ENCODE assay signal across 17 cellular contexts in genomic region chr5:175713930-175714329, GRCh38. TPM values are rescaled to one million over a fixed set of nuclear protein-coding genes. Genes with fewer than 3 reads are reported as not detected.
A peak's percentile ranks its signal among the peaks of the same experiment; 100 is the strongest.
DNase-seq lines count a peak whose midpoint lies in the region; ATAC-seq and TF ChIP-seq lines count a peak whose summit lies in the region.
"Had no signal": no experiment of that assay in that cellular context is flagged by ENCODE, and none has a peak within 500 bp of the region (broad histone marks: within the 10 kb centered on the region; RNA-seq: fewer than 3 reads in every experiment).

No MANE protein-coding gene starts in this region.

- TF ChIP-seq POLR2A in stomach (IDR thresholded peaks at IDR 0.05), result no peak

- H3K36me3 ChIP-seq in heart right ventricle, result peaks cover 0 to 12% (median 0%) of the 10 kb centered on the region in 9 donors
- no peaks in the 10 kb centered on the region for H3K36me3 ChIP-seq in RWPE2 (ENCODE audit: low read depth)
- peaks cover 0 to 7% (median 0%) of the 10 kb centered on the region in 4 donors for H3K36me3 ChIP-seq in stomach
- H3K36me3 ChIP-seq: BE2C, HAP-1 had no signal

- no peak overlapping the region for H3K4me3 ChIP-seq in heart right ventricle
- no peak overlapping the region for H3K4me3 ChIP-seq in RWPE2 (ENCODE audit: severe bottlenecking)
- no peak overlapping the region for H3K4me3 ChIP-seq in stomach
- H3K4me3 ChIP-seq: A549, HAP-1 had no signal

- WGBS in heart right ventricle, 2 donors, result 81 to 87% methylated on average over 3 of the region's 3 CpGs
- 68 to 87% (median 83%) methylated on average over 3 of the region's 3 CpGs for WGBS in stomach, 5 donors

- intact Hi-C loops in cardiac septum (cut with DNase I) (loop anchor here (10.0 kb wide), 2 partner anchors 109 to 139 kb away; no protein-coding TSS in a partner anchor), heart right ventricle (cut with DNase I) (loop anchor here in 4 of 10 donors (2.0 to 10.0 kb wide), 5 partner anchors 52 to 139 kb away; partner anchors contain the start of gene HRH2 (in 2 of the 4)), stomach (cut with DNase I; ENCODE audit: low total_unique reads) (loop anchor here (10.0 kb wide), 1 partner anchor 179 kb away; no protein-coding TSS in a partner anchor)

- TF ChIP-seq EP300 in stomach (IDR thresholded peaks at IDR 0.05), result no peak

- H3K9me3 ChIP-seq in heart right ventricle (peaks cover 0 to 32% (median 6%) of the 10 kb centered on the region in 11 donors), RWPE2 (ENCODE audit: severe bottlenecking) (peaks cover 3% of the 10 kb centered on the region), stomach (peaks cover 0 to 24% (median 18%) of the 10 kb centered on the region in 4 donors)
- H3K9me3 ChIP-seq: BE2C had no signal

- TF ChIP-seq CTCF in heart right ventricle (IDR thresholded peaks at IDR 0.05), result no peak
- no peak for TF ChIP-seq CTCF in RWPE2 (IDR thresholded peaks at IDR 0.05; ENCODE audit: poor library complexity, severe bottlenecking)
- no peak for TF ChIP-seq CTCF in stomach (IDR thresholded peaks at IDR 0.05)

- ATAC-seq in heart right ventricle (no peak), RWPE2 (ENCODE audit: low read depth) (no peak; the same call in 2 of the 3 replicates), GM21576 (IDR thresholded peaks at IDR 0.05; ENCODE audit: unreplicated experiment) (no peak)
- ATAC-seq: A549; CD8-positive, alpha-beta T cell had no signal

- DNase-seq in cardiac septum (ENCODE audit: low spot score), result peak; percentile 10
- DNase-seq in heart right ventricle, result no peak
- peak; percentile 30 for DNase-seq in RWPE2 (ENCODE audit: low spot score)
- peak; percentile 26 for DNase-seq in mesenteric fat pad (ENCODE audit: low spot score)
- DNase-seq in stomach, result peak; percentile 1
- no peak for DNase-seq in NOMO-1 (lab: John Stamatoyannopoulos, UW; ENCODE audit: unreplicated experiment in 2 of 2)
- DNase-seq: BE2C; CD8-positive, alpha-beta T cell; COR-L47; DMS153; EL had no signal

- H3K27me3 ChIP-seq in heart right ventricle (peaks cover 0 to 5% (median 0%) of the 10 kb centered on the region in 7 donors), RWPE2 (ENCODE audit: insufficient read depth, poor library complexity, severe bottlenecking) (peaks cover 9% of the 10 kb centered on the region), stomach (peaks cover 0 to 13% (median 0%) of the 10 kb centered on the region in 3 donors)
- H3K27me3 ChIP-seq: BE2C had no signal

- peaks cover 2 to 62% (median 21%) of the 10 kb centered on the region in 9 donors for H3K4me1 ChIP-seq in heart right ventricle
- H3K4me1 ChIP-seq in RWPE2 (ENCODE audit: insufficient read depth, poor library complexity, severe bottlenecking), result no peaks in the 10 kb centered on the region
- H3K4me1 ChIP-seq in stomach, result peaks cover 0 to 29% (median 14%) of the 10 kb centered on the region in 4 donors
- H3K4me1 ChIP-seq: A549, HAP-1 had no signal

- H3K27ac ChIP-seq in heart right ventricle, result peak overlapping the region in 2 of 10 donors; percentile 7 to 41
- H3K27ac ChIP-seq in RWPE2 (ENCODE audit: poor library complexity, severe bottlenecking), result no peak overlapping the region
- no peak overlapping the region for H3K27ac ChIP-seq in stomach
- H3K27ac ChIP-seq: A549, C4-2B had no signal

RNA-seq across cellular contexts. Expression of gene HRH2, which starts 56.1 kb away (rescaled TPM):
- total RNA-seq in cardiac septum (60.1 TPM), heart right ventricle (10 to 100 TPM; 36.5 to 78.7 (median 52.8) TPM), mesenteric fat pad (12.5 TPM), stomach (10 to 100 TPM in 2 of 5 donors, 1 to 10 TPM in 1, under 1 TPM in 2; 0.58 to 44.6 (median 5.0) TPM)
- polyA plus RNA-seq in heart right ventricle (10 to 100 TPM; 12.2 to 24.8 TPM), stomach (10 to 100 TPM in 1 of 3 donors, 1 to 10 TPM in 2; 4.0 to 11.3 (median 4.3) TPM)
- total RNA-seq: HT-29 had no signal
- polyA plus RNA-seq: AG04450 had no signal

Comparison
In these comparisons a context has a peak if more than half of its experiments do, and no peak if none do; other contexts are left out.
1. DNase-seq: peak in cardiac septum (single experiment), RWPE2 (single experiment), mesenteric fat pad (single experiment) and stomach (single experiment); none in heart right ventricle (0 of 2) and NOMO-1 (0 of 2).